22 cellular contexts compared by ENCODE assay signal in the genomic region with DNA sequence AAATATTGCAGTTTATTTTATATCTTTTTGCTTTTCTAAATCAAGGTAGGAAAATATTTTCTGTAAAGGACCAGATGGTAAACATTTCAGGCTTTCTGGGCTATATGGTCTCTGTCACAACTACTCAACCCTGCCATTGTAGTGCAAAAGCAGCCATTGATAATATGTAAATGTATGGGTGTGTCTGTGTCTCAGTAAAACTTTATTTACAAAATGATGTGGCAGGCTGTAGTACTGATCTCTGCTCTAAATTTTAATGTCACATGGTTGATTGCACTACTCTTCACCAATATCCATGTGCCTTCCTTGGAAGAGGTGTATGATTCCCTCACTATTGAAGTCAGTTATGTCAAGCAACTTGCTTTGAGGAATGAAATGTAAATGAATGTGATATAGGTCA.
DNase-seq lines count a peak whose midpoint lies in the region; ATAC-seq, FAIRE-seq and TF ChIP-seq lines count a peak whose summit lies in the region.
"Had no signal": no experiment of that assay in that cellular context is flagged by ENCODE, and none has a peak within 500 bp of the region (broad histone marks: within the 10 kb centered on the region; RNA-seq: fewer than 3 reads in every experiment).

No MANE protein-coding gene starts in this region.

- POLR2A ChIA-PET in HepG2 (lab: Yijun Ruan, JAX), result no interaction called here
- POLR2A ChIA-PET in WTC11 (lab: Charles Lee), result no interaction called here
- POLR2A ChIA-PET in K562 (lab: Yijun Ruan, JAX), result no interaction called here

- H3K27ac Mint-ChIP-seq in WTC11, result peak overlapping the region; percentile 21; the same call in 1 of the 2 replicates
- H3K27ac Mint-ChIP-seq: B cell; CD4-positive, alpha-beta T cell; CD8-positive, alpha-beta T cell had no signal

- no peak for TF ChIP-seq RAD21 in HepG2 (CRISPR knock-in tag; IDR thresholded peaks at IDR 0.05)
- no peak for TF ChIP-seq RAD21 in K562 (CRISPR knock-in tag; conservative IDR thresholded peaks at IDR 0.05 in 1 of 2, IDR thresholded peaks at IDR 0.05 in 1 of 2)

- in situ Hi-C loops in HepG2 (cut with HindIII; ENCODE audit: extremely low pct_ligation_motif_present, low pct_unique_long_range_greater_than_20kb), result no loop called here
- in situ Hi-C loops in K562 (cut with MboI), result no loop called here

- H3K27me3 Mint-ChIP-seq in WTC11 (ENCODE audit: low read depth), result no peaks in the 10 kb centered on the region
- H3K27me3 Mint-ChIP-seq: B cell had no signal

- BruUV-seq in HepG2 (replicated peaks; lab: Mats Ljungman, UMichigan) (no TSS peak), K562 (replicated peaks; lab: Mats Ljungman, UMichigan) (no TSS peak)

- H3K4me1 Mint-ChIP-seq in WTC11, result peaks cover 26% of the 10 kb centered on the region
- H3K4me1 Mint-ChIP-seq: B cell had no signal

- DNase-seq in HepG2 (ENCODE audit: low spot score), result no peak
- DNase-seq in right lobe of liver, result no peak
- DNase-seq in WTC11 (ENCODE audit: low spot score), result no peak
- DNase-seq in K562 (ENCODE audit: extremely low read depth in 1 of 4, low spot score in 3 of 4), result no peak
- DNase-seq in NCI-H2171 treated with DMSO at 0.1 percent for 48 hours (lab: John Stamatoyannopoulos, UW), result no peak
- DNase-seq in aorta, result no peak
- DNase-seq: AML-193; Caco-2; Calu3; CD4-positive, alpha-beta T cell; CD8-positive, alpha-beta T cell; DMS79 treated with DMSO at 0.1 percent for 48 hours; GF-D8 had no signal

- peaks cover 18% of the 10 kb centered on the region for H3K9me3 Mint-ChIP-seq in WTC11
- H3K9me3 Mint-ChIP-seq: CD4-positive, alpha-beta T cell; CD8-positive, alpha-beta T cell had no signal

- H2AFZ ChIP-seq in HepG2 (ENCODE audit: low read length) (no peak overlapping the region), K562 (ENCODE audit: low read depth, low read length) (no peak overlapping the region)

- FAIRE-seq in HepG2 (lab: Jason Lieb, UNC) (no peak), K562 (lab: Jason Lieb, UNC) (no peak)
- FAIRE-seq: A549, D721Med, G401.6, GM12892, GM18507 had no signal

- TF ChIP-seq CTCF in HepG2 (CRISPR knock-in tag; IDR thresholded peaks at IDR 0.05) (no peak), right lobe of liver (IDR thresholded peaks at IDR 0.05) (no peak), WTC11 (IDR thresholded peaks at IDR 0.05) (no peak), K562 (IDR thresholded peaks at IDR 0.05 in 2 of 3, conservative IDR thresholded peaks at IDR 0.05 in 1 of 3; ENCODE audit: insufficient read depth in 2 of 3, low read depth in 1 of 3, low read length in 3 of 3) (no peak)

- TF ChIP-seq EP300 in HepG2 (IDR thresholded peaks at IDR 0.05; ENCODE audit: low read depth in 2 of 2, low read length in 2 of 2) (no peak), HepG2 (CRISPR knock-in tag; IDR thresholded peaks at IDR 0.05; ENCODE audit: borderline replicate concordance) (no peak), K562 (IDR thresholded peaks at IDR 0.05; ENCODE audit: low read length) (no peak)

- no peaks in the 10 kb centered on the region for H3K27me3 ChIP-seq in HepG2 (ENCODE audit: control insufficient read depth in 1 of 2, insufficient read depth in 2 of 2, low read length in 2 of 2)
- no peaks in the 10 kb centered on the region for H3K27me3 ChIP-seq in right lobe of liver
- no peaks in the 10 kb centered on the region for H3K27me3 ChIP-seq in K562 (ENCODE audit: control insufficient read depth in 2 of 2, insufficient read depth in 2 of 2, low read length in 2 of 2)
- no peaks in the 10 kb centered on the region for H3K27me3 ChIP-seq in aorta (ENCODE audit: control insufficient read depth in 1 of 2, insufficient read depth in 2 of 2, low read length in 1 of 2)
- H3K27me3 ChIP-seq: BLaER1 treated with 17β-estradiol and CSF1 and Interleukin-3, amounts not matched to agents 10 nM and 100 nM had no signal

- no peaks in the 10 kb centered on the region for H3K79me2 ChIP-seq in HepG2 (ENCODE audit: insufficient read depth, low read length)
- no peaks in the 10 kb centered on the region for H3K79me2 ChIP-seq in K562 (ENCODE audit: control insufficient read depth, insufficient read depth, low read length)

- CTCF ChIA-PET in HepG2 (lab: Yijun Ruan, JAX; ENCODE audit: low intra/inter-chr PET ratio, low total read pairs), result no interaction called here
- CTCF ChIA-PET in WTC11 (lab: Charles Lee), result interaction anchor here (1.2 kb wide), 1 partner anchor 541 kb away, joined by 4 read pairs; the partner anchor contains the start of gene ZBBX
- CTCF ChIA-PET in K562 (lab: Yijun Ruan, JAX; ENCODE audit: low intra/inter-chr PET ratio), result no interaction called here

- no peaks in the 10 kb centered on the region for H3K36me3 Mint-ChIP-seq in WTC11
- H3K36me3 Mint-ChIP-seq: CD8-positive, alpha-beta T cell had no signal

- no peaks in the 10 kb centered on the region for H3K9me1 ChIP-seq in K562 (ENCODE audit: control insufficient read depth, insufficient read depth, low read length)

- H3K4me1 ChIP-seq in HepG2 (ENCODE audit: insufficient read depth, low read length), result no peaks in the 10 kb centered on the region
- H3K4me1 ChIP-seq in right lobe of liver, result no peaks in the 10 kb centered on the region
- H3K4me1 ChIP-seq in K562 (replicated peaks in 1 of 2; ENCODE audit: control insufficient read depth in 2 of 2, insufficient read depth in 2 of 2, low read length in 2 of 2), result no peaks in the 10 kb centered on the region
- H3K4me1 ChIP-seq in aorta (ENCODE audit: control insufficient read depth in 1 of 2, insufficient read depth in 2 of 2, low read length in 2 of 2), result no peaks in the 10 kb centered on the region
- H3K4me1 ChIP-seq: A549, Caco-2 had no signal

- no peak overlapping the region for H3K9ac ChIP-seq in HepG2 (ENCODE audit: insufficient read depth, low read depth, low read length)
- no peak overlapping the region for H3K9ac ChIP-seq in K562 (ENCODE audit: insufficient read depth in 1 of 2, low read depth in 2 of 2, low read length in 2 of 2)
- H3K9ac ChIP-seq: BLaER1 treated with 17β-estradiol and CSF1 and Interleukin-3, amounts not matched to agents 10 nM and 100 nM had no signal

- H3K9me3 ChIP-seq in HepG2 (ENCODE audit: low read length), result no peaks in the 10 kb centered on the region
- H3K9me3 ChIP-seq in right lobe of liver, result no peaks in the 10 kb centered on the region
- no peaks in the 10 kb centered on the region for H3K9me3 ChIP-seq in K562 (replicated peaks; ENCODE audit: control insufficient read depth, insufficient read depth, low read depth, low read length)
- H3K9me3 ChIP-seq in aorta (ENCODE audit: control insufficient read depth, low read length), result no peaks in the 10 kb centered on the region
- H3K9me3 ChIP-seq: A549; BLaER1 treated with 17β-estradiol and CSF1 and Interleukin-3, amounts not matched to agents 10 nM and 100 nM; Caco-2 had no signal

- no peak for TF ChIP-seq POLR2A in HepG2 (IDR thresholded peaks at IDR 0.05; ENCODE audit: insufficient read depth in 1 of 2, low read depth in 2 of 2, low read length in 2 of 2)
- no peak for TF ChIP-seq POLR2A in right lobe of liver (IDR thresholded peaks at IDR 0.05)
- no peak for TF ChIP-seq POLR2A in K562 (conservative IDR thresholded peaks at IDR 0.05)

- no peak overlapping the region for H3K4me3 Mint-ChIP-seq in WTC11
- H3K4me3 Mint-ChIP-seq: B cell; CD4-positive, alpha-beta T cell; CD8-positive, alpha-beta T cell had no signal

- ATAC-seq in HepG2 (no peak), right lobe of liver (no peak), WTC11 (no peak), K562 (no peak), aorta (ENCODE audit: low FRiP score) (no peak)
- ATAC-seq: A549; CD8-positive, alpha-beta T cell had no signal

- intact Hi-C loops in HepG2 (cut with micrococcal nuclease; ENCODE audit: unreplicated experiment), result no loop called here
- intact Hi-C loops in right lobe of liver (cut with DNase I), result no loop called here
- intact Hi-C loops in K562 (cut with micrococcal nuclease), result loop anchor here (10.0 kb wide), 1 partner anchor 924 kb away; no protein-coding TSS in a partner anchor
- intact Hi-C loops in aorta (cut with DNase I), result no loop called here

- H3K27ac ChIP-seq in HepG2 (ENCODE audit: extremely low read length, insufficient read depth, low read length), result no peak overlapping the region
- H3K27ac ChIP-seq in right lobe of liver, result no peak overlapping the region
- no peak overlapping the region for H3K27ac ChIP-seq in K562 (ENCODE audit: extremely low read depth, low read depth, low read length)
- H3K27ac ChIP-seq in aorta (ENCODE audit: low read depth in 1 of 2, low read length in 2 of 2), result no peak overlapping the region
- H3K27ac ChIP-seq: 22Rv1; A549; BLaER1 treated with 17β-estradiol and CSF1 and Interleukin-3, amounts not matched to agents 10 nM and 100 nM; C4-2B had no signal

- H3K4me2 ChIP-seq in HepG2 (ENCODE audit: low read depth, low read length), result no peak overlapping the region
- H3K4me2 ChIP-seq in K562 (ENCODE audit: insufficient read depth, low read length), result no peak overlapping the region
- H3K4me2 ChIP-seq: A549; BLaER1 treated with 17β-estradiol and CSF1 and Interleukin-3, amounts not matched to agents 10 nM and 100 nM had no signal

- H3K36me3 ChIP-seq in HepG2 (replicated peaks in 1 of 2; ENCODE audit: control insufficient read depth in 1 of 2, insufficient read depth in 2 of 2, low read length in 2 of 2) (no peaks in the 10 kb centered on the region), right lobe of liver (no peaks in the 10 kb centered on the region), K562 (ENCODE audit: control insufficient read depth, insufficient read depth, low read length) (no peaks in the 10 kb centered on the region), aorta (ENCODE audit: control insufficient read depth in 1 of 2, insufficient read depth in 2 of 2, low read length in 1 of 2) (no peaks in the 10 kb centered on the region)
- H3K36me3 ChIP-seq: BLaER1 treated with 17β-estradiol and CSF1 and Interleukin-3, amounts not matched to agents 10 nM and 100 nM had no signal

- no peak overlapping the region for H3K4me3 ChIP-seq in HepG2 (replicated peaks in 1 of 3; ENCODE audit: insufficient read depth in 1 of 3, low read depth in 2 of 3, low read length in 3 of 3)
- no peak overlapping the region for H3K4me3 ChIP-seq in right lobe of liver
- no peak overlapping the region for H3K4me3 ChIP-seq in K562
- H3K4me3 ChIP-seq in aorta (ENCODE audit: low read length in 2 of 2), result no peak overlapping the region
- H3K4me3 ChIP-seq: A549; BLaER1 treated with 17β-estradiol and CSF1 and Interleukin-3, amounts not matched to agents 10 nM and 100 nM had no signal

- no peaks in the 10 kb centered on the region for H4K20me1 ChIP-seq in HepG2 (ENCODE audit: insufficient read depth, low read length)
- H4K20me1 ChIP-seq in K562 (replicated peaks; ENCODE audit: control insufficient read depth, insufficient read depth, low read length), result no peaks in the 10 kb centered on the region
- H4K20me1 ChIP-seq: BLaER1 treated with 17β-estradiol and CSF1 and Interleukin-3, amounts not matched to agents 10 nM and 100 nM had no signal

TF ChIP-seq in HepG2, 621 proteins besides CTCF, POLR2A, EP300 and RAD21 (continues in another document):
- TF ChIP-seq ZNF816 (CRISPR knock-in tag; IDR thresholded peaks at IDR 0.05; ENCODE audit: borderline replicate concordance), result no peak

TF ChIP-seq in K562, 482 proteins besides CTCF, POLR2A, EP300 and RAD21 (continues in another document):
- TF ChIP-seq MAFF (IDR thresholded peaks at IDR 0.05; ENCODE audit: low read length) (no peak), ZNF766 (CRISPR knock-in tag; conservative IDR thresholded peaks at IDR 0.05) (no peak), SIX5 (IDR thresholded peaks at IDR 0.05; ENCODE audit: borderline replicate concordance in 1 of 2, insufficient read depth in 1 of 2, low read depth in 1 of 2, low read length in 2 of 2) (no peak)
